Comparison of ENCODE assay signal across 8 cellular contexts in the genomic region with DNA sequence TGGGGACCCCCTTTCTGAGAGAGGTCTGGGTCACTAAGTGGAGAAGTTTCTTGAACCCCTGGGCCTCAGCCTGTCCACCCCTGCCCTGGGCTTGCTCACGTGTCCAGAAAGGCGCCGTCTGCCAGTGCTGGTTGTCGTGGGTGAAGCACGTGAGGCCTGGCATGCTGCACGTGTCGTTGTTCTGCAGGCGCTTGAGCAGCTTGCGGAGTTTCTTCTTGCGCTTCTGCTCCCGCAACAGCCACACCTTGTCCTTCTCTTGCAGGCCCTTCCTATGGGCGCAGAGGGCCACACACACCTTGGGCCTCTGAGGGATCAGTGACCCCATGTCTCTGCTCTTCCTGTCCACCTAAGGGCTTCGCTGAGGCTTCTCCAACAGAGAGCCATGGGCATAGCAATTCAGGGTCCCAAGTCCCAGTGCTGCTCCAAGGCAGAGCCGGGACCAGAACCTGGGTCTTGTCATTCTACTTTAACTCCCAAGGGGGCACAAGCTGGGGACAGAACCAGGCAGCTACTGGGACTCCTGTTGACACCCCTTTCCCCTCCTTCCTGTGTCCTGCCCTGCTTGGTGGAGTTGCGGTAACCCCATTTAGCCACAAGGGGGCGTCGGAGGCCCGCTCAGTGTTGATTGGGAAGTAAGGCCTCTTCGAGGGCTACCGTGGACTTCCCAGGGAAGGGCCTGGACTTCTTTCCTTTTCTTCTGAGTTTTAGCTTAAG.
DNase-seq lines count a peak whose midpoint lies in the region; ATAC-seq and TF ChIP-seq lines count a peak whose summit lies in the region.

No MANE protein-coding gene starts in this region.

- DNase-seq in ELF-1 (ENCODE audit: low read depth, low spot score) (peak; percentile 90), KBM-7 (peak; percentile 78), RWPE1 (ENCODE audit: low spot score) (peak; percentile 95), fibroblast of the conjunctiva (ENCODE audit: low read depth) (peak; percentile 65), nucleus accumbens (lab: John Stamatoyannopoulos, UW) (peak in 51 of 56 donors; percentile 10 to 85 (median 53)), suprapubic skin (ENCODE audit: low spot score in 2 of 2) (peak in 1 of 2 donors; percentile 87)
- DNase-seq in activated T-helper 1 cell treated with anti-CD3 and anti-CD28 coated beads, Interleukin-2, amount 50 U/mL, for 16 hours (ENCODE audit: low read depth in 1 of 2, low spot score in 1 of 2), result peak; percentile 57 to 60

- H3K4me3 ChIP-seq in suprapubic skin, result no peak overlapping the region

- TF ChIP-seq CTCF in RWPE1 (conservative IDR thresholded peaks at IDR 0.05; ENCODE audit: low read depth) (peak; percentile 100), suprapubic skin (IDR thresholded peaks at IDR 0.05) (peak; percentile 80 to 95)

- CTCF ChIA-PET in RWPE1 (lab: Yijun Ruan, JAX), result interaction anchor here (0.5 to 4.6 kb wide), 37 partner anchors 9 to 1283 kb away, joined by 3 to 41 read pairs (median 3); no protein-coding TSS in a partner anchor

- no peaks in the 10 kb centered on the region for H3K27me3 ChIP-seq in suprapubic skin

- POLR2A ChIA-PET in RWPE1 (lab: Yijun Ruan, JAX; ENCODE audit: low non-redundant PET), result no interaction called here

- in situ Hi-C loops in KBM-7 (cut with MboI; ENCODE audit: low pct_unique_long_range_greater_than_20kb, low sequenced_read_pairs), result no loop called here

- H3K27ac ChIP-seq in RWPE1 (peak overlapping the region; percentile 89), suprapubic skin (no peak overlapping the region)

- WGBS in suprapubic skin, result 45% methylated on average over 20 of the region's 20 CpGs

- no peak for TF ChIP-seq POLR2A in suprapubic skin (IDR thresholded peaks at IDR 0.05)

- TF ChIP-seq EP300 in suprapubic skin (IDR thresholded peaks at IDR 0.05), result no peak

- peaks cover 16% of the 10 kb centered on the region for H3K4me1 ChIP-seq in suprapubic skin

- no peaks in the 10 kb centered on the region for H3K9me3 ChIP-seq in suprapubic skin

- ATAC-seq in GM19455 (IDR thresholded peaks at IDR 0.05; ENCODE audit: unreplicated experiment), result no peak

- H3K36me3 ChIP-seq in suprapubic skin, result peaks cover 50% of the 10 kb centered on the region
